ENCODE assay signal across 6 cellular contexts in genomic region chr4:70702592-70702991, GRCh38. TPM values are rescaled to one million over a fixed set of nuclear protein-coding genes. Genes with fewer than 3 reads are reported as not detected.
"Had no signal": no experiment of that assay in that cellular context is flagged by ENCODE, and none has a peak within 500 bp of the region (broad histone marks: within the 10 kb centered on the region; RNA-seq: fewer than 3 reads in every experiment).

No MANE protein-coding gene starts in this region.

RNA-seq across cellular contexts. Expression of gene JCHAIN, which starts 36.3 kb away (rescaled TPM):
- total RNA-seq: activated CD4-positive, alpha-beta T cell treated with anti-CD3 and anti-CD28 coated beads, Interleukin-2, amount 10 ng/mL, durations not matched to agents 24 days and 14 days; activated CD8-positive, alpha-beta memory T cell treated with anti-CD3 and anti-CD28 coated beads, Interleukin-2, amount 10 ng/mL, durations not matched to agents 7 days and 5 days; activated T-helper 1 cell treated with anti-CD3 and anti-CD28 coated beads, Interleukin-12 subunit alpha, Interleukin-12 subunit beta, Interleukin-2, Interleukin-4 antibody, amounts not matched to agents 30 ng/mL and 10 ng/mL and 1 ng/mL, durations not matched to agents 14 hours and 24 hours and 36 hours; MCF 10A; NCI-H460; SJSA1 had no signal
